Comparison of ENCODE assay signal across 14 cellular contexts in genomic region chr15:70513818-70514217, GRCh38.
DNase-seq lines count a peak whose midpoint lies in the region; ATAC-seq and TF ChIP-seq lines count a peak whose summit lies in the region.
"Had no signal": no experiment of that assay in that cellular context is flagged by ENCODE, and none has a peak within 500 bp of the region (broad histone marks: within the 10 kb centered on the region; RNA-seq: fewer than 3 reads in every experiment).

No MANE protein-coding gene starts in this region.

- DNase-seq in COR-L47 (lab: John Stamatoyannopoulos, UW) (peak; percentile 33), NCI-H69 (lab: John Stamatoyannopoulos, UW) (peak; percentile 79), left colon (no peak), spleen (peak; percentile 23), OCI-LY7 (ENCODE audit: low spot score) (no peak), islet precursor cell (no peak), glomerular visceral epithelial cell (ENCODE audit: extremely low spot score) (no peak)
- DNase-seq: CD4-positive, alpha-beta memory T cell; GM23248; IMR-90 had no signal

- peaks cover 9% of the 10 kb centered on the region for H3K9me3 Mint-ChIP-seq in activated T-helper 17 cell treated with anti-CD3 and anti-CD28 coated beads, Interleukin-2, amount 50 U/mL, for 72 hours

- H3K27ac Mint-ChIP-seq in activated T-helper 17 cell treated with anti-CD3 and anti-CD28 coated beads, Interleukin-2, amount 50 U/mL, for 72 hours, result no peak overlapping the region
- H3K27ac Mint-ChIP-seq: B cell; CD4-positive, alpha-beta memory T cell had no signal

- H3K4me1 ChIP-seq in spleen (peaks cover 0 to 26% (median 6%) of the 10 kb centered on the region in 6 donors), OCI-LY7 (ENCODE audit: insufficient read depth, low read length, poor library complexity, severe bottlenecking) (no peaks in the 10 kb centered on the region)

- no peaks in the 10 kb centered on the region for H3K36me3 Mint-ChIP-seq in activated T-helper 17 cell treated with anti-CD3 and anti-CD28 coated beads, Interleukin-2, amount 50 U/mL, for 72 hours (ENCODE audit: low read depth)

- H3K9me3 ChIP-seq in spleen (peaks cover 9 to 37% (median 30%) of the 10 kb centered on the region in 8 donors), OCI-LY7 (ENCODE audit: low read length) (peaks cover 23% of the 10 kb centered on the region; the same call in 1 of the 2 replicates)

- H3K4me3 ChIP-seq in spleen (no peak overlapping the region), OCI-LY7 (ENCODE audit: low read depth, low read length, poor library complexity, severe bottlenecking) (no peak overlapping the region)
- H3K4me3 ChIP-seq: GM23248 had no signal

- POLR2A ChIA-PET in OCI-LY7 (lab: Charles Lee), result interaction anchor here (1.0 kb wide), 1 partner anchor 9 kb away, joined by 3 read pairs; no protein-coding TSS in a partner anchor

- BruUV-seq in OCI-LY7 (replicated peaks; lab: Mats Ljungman, UMichigan), result no TSS peak

- 75 to 91% (median 84%) methylated on average over 4 of the region's 4 CpGs for WGBS in spleen, 5 donors

- intact Hi-C loops in left colon (cut with DNase I, micrococcal nuclease) (no loop called here), spleen (cut with DNase I; ENCODE audit: low total_unique reads) (no loop called here), OCI-LY7 (cut with micrococcal nuclease; ENCODE audit: unreplicated experiment) (loop anchor here (5.0 kb wide), 1 partner anchor 52 kb away; no protein-coding TSS in a partner anchor)

- CTCF ChIA-PET in OCI-LY7 (lab: Charles Lee; ENCODE audit: unreplicated experiment), result interaction anchor here (1.4 kb wide), 1 partner anchor 9 kb away, joined by 4 read pairs; no protein-coding TSS in a partner anchor

- H3K4me1 Mint-ChIP-seq in activated T-helper 17 cell treated with anti-CD3 and anti-CD28 coated beads, Interleukin-2, amount 50 U/mL, for 72 hours, result peaks cover 14% of the 10 kb centered on the region

- no peak for TF ChIP-seq POLR2A in spleen (IDR thresholded peaks at IDR 0.05)

- ATAC-seq in left colon, result peak; percentile 41
- no peak for ATAC-seq in activated T-helper 17 cell treated with anti-CD3 and anti-CD28 coated beads, Interleukin-2, amount 50 U/mL, for 72 hours (replicated peaks)
- ATAC-seq: HCT116 had no signal

- no peak overlapping the region for H3K4me3 Mint-ChIP-seq in activated T-helper 17 cell treated with anti-CD3 and anti-CD28 coated beads, Interleukin-2, amount 50 U/mL, for 72 hours
- H3K4me3 Mint-ChIP-seq: B cell; CD4-positive, alpha-beta memory T cell had no signal

- H3K27ac ChIP-seq in spleen (no peak overlapping the region), OCI-LY7 (ENCODE audit: low read depth, low read length, poor library complexity, severe bottlenecking) (no peak overlapping the region)
- H3K27ac ChIP-seq: C4-2B, GM23248 had no signal

- H3K4me2 ChIP-seq in OCI-LY7 (ENCODE audit: low read length), result no peak overlapping the region

- H3K27me3 ChIP-seq in spleen (replicated peaks in 1 of 7), result no peaks in the 10 kb centered on the region

- TF ChIP-seq CTCF in spleen (IDR thresholded peaks at IDR 0.05 in 8 of 11, conservative IDR thresholded peaks at IDR 0.05 in 3 of 11) (no peak), OCI-LY7 (conservative IDR thresholded peaks at IDR 0.05; ENCODE audit: low read length) (no peak)

- H3K79me2 ChIP-seq in OCI-LY7 (ENCODE audit: insufficient read depth, low read depth, low read length), result no peaks in the 10 kb centered on the region

- H4K20me1 ChIP-seq in OCI-LY7 (ENCODE audit: insufficient read depth, low read length), result no peaks in the 10 kb centered on the region

- no peak overlapping the region for H2AFZ ChIP-seq in OCI-LY7 (ENCODE audit: low read length)
- H2AFZ ChIP-seq: GM23248 had no signal

- no peaks in the 10 kb centered on the region for H3K27me3 Mint-ChIP-seq in activated T-helper 17 cell treated with anti-CD3 and anti-CD28 coated beads, Interleukin-2, amount 50 U/mL, for 72 hours
- H3K27me3 Mint-ChIP-seq: CD4-positive, alpha-beta memory T cell had no signal

- H3K36me3 ChIP-seq in spleen (no peaks in the 10 kb centered on the region), OCI-LY7 (ENCODE audit: insufficient read depth, low read length) (no peaks in the 10 kb centered on the region; the same call in 1 of the 2 replicates)

- no peaks in the 10 kb centered on the region for H3K9me2 ChIP-seq in OCI-LY7 (ENCODE audit: insufficient read depth, low read length)

Comparison
In these comparisons a context has a peak if more than half of its experiments do, and no peak if none do; other contexts are left out.
1. DNase-seq: peak in COR-L47 (single experiment), NCI-H69 (single experiment) and spleen (single experiment); none in left colon (0 of 2), OCI-LY7 (single experiment), islet precursor cell (single experiment) and glomerular visceral epithelial cell (single experiment).